13 cellular contexts compared by ENCODE assay signal in genomic region chr13:112842343-112842856, GRCh38.
DNase-seq lines count a peak whose midpoint lies in the region; ATAC-seq and TF ChIP-seq lines count a peak whose summit lies in the region.
"Had no signal": no experiment of that assay in that cellular context is flagged by ENCODE, and none has a peak within 500 bp of the region (broad histone marks: within the 10 kb centered on the region; RNA-seq: fewer than 3 reads in every experiment).

No MANE protein-coding gene starts in this region.

- H3K4me1 ChIP-seq in heart left ventricle (peaks cover 0 to 19% (median 5%) of the 10 kb centered on the region in 12 donors), osteoblast (ENCODE audit: insufficient read depth, low read length) (no peaks in the 10 kb centered on the region), aorta (ENCODE audit: control insufficient read depth in 1 of 2, insufficient read depth in 2 of 2, low read length in 2 of 2) (no peaks in the 10 kb centered on the region)
- H3K4me1 ChIP-seq: adrenal gland, right lobe of liver had no signal

- H3K27ac ChIP-seq in heart left ventricle: peak overlapping the region in 8 of 12 donors; percentile 9 to 68 (median 50)
- H3K27ac ChIP-seq in osteoblast (ENCODE audit: low read depth, low read length): no peak overlapping the region
- no peak overlapping the region for H3K27ac ChIP-seq in aorta (ENCODE audit: low read depth in 1 of 2, low read length in 2 of 2)
- H3K27ac ChIP-seq: adrenal gland, epithelial cell of prostate, right lobe of liver had no signal

- peaks cover 0 to 81% (median 55%) of the 10 kb centered on the region in 9 donors for H3K36me3 ChIP-seq in heart left ventricle
- H3K36me3 ChIP-seq in osteoblast (ENCODE audit: insufficient read depth, low read length): no peaks in the 10 kb centered on the region
- no peaks in the 10 kb centered on the region for H3K36me3 ChIP-seq in aorta (ENCODE audit: control insufficient read depth in 1 of 2, insufficient read depth in 2 of 2, low read length in 1 of 2)

- intact Hi-C loops in Right ventricle myocardium inferior (cut with DNase I) (no loop called here), cardiac septum (cut with DNase I) (no loop called here), heart left ventricle (cut with DNase I) (no loop called here), aorta (cut with DNase I) (no loop called here)

- no peak overlapping the region for H2AFZ ChIP-seq in osteoblast (ENCODE audit: low read length)

- no peak for TF ChIP-seq POLR2A in heart left ventricle (IDR thresholded peaks at IDR 0.05)

- WGBS in heart left ventricle, 4 donors: 39 to 60% (median 49%) methylated on average over 14 of the region's 14 CpGs
- WGBS in aorta, 2 donors: 10 to 11% methylated on average over 14 of the region's 14 CpGs

- H4K20me1 ChIP-seq in osteoblast (ENCODE audit: insufficient read depth, low read length): no peaks in the 10 kb centered on the region

- peaks cover 0 to 5% (median 0%) of the 10 kb centered on the region in 12 donors for H3K9me3 ChIP-seq in heart left ventricle
- H3K9me3 ChIP-seq in osteoblast (ENCODE audit: low read depth, low read length): no peaks in the 10 kb centered on the region
- peaks cover 2% of the 10 kb centered on the region for H3K9me3 ChIP-seq in aorta (ENCODE audit: control insufficient read depth, low read length)
- H3K9me3 ChIP-seq: adrenal gland, right lobe of liver had no signal

- no peaks in the 10 kb centered on the region for H3K79me2 ChIP-seq in osteoblast (ENCODE audit: insufficient read depth, low read length)

- H3K27me3 ChIP-seq in heart left ventricle: no peaks in the 10 kb centered on the region
- no peaks in the 10 kb centered on the region for H3K27me3 ChIP-seq in osteoblast (ENCODE audit: insufficient read depth, low read length)
- H3K27me3 ChIP-seq in aorta (ENCODE audit: control insufficient read depth in 1 of 2, insufficient read depth in 2 of 2, low read length in 1 of 2): no peaks in the 10 kb centered on the region
- H3K27me3 ChIP-seq: adrenal gland, right lobe of liver had no signal

- no peak overlapping the region for H3K4me2 ChIP-seq in osteoblast (ENCODE audit: insufficient read depth, low read length)

- ATAC-seq in Right ventricle myocardium inferior (peak; percentile 86), heart left ventricle (peak; percentile 48 to 84 (median 78)), aorta (ENCODE audit: low FRiP score) (peak; percentile 65), HG02970 (IDR thresholded peaks at IDR 0.05; ENCODE audit: low FRiP score, unreplicated experiment) (no peak)

- peak overlapping the region in 4 of 12 donors; percentile 5 to 24 (median 20) for H3K4me3 ChIP-seq in heart left ventricle
- H3K4me3 ChIP-seq in osteoblast (ENCODE audit: insufficient read depth, low read length): no peak overlapping the region
- no peak overlapping the region for H3K4me3 ChIP-seq in aorta (ENCODE audit: low read length in 2 of 2)
- H3K4me3 ChIP-seq: adrenal gland, right lobe of liver had no signal

- DNase-seq in Right ventricle myocardium inferior (ENCODE audit: missing footprints): peak; percentile 78
- no peak for DNase-seq in cardiac septum (ENCODE audit: low spot score)
- DNase-seq in heart left ventricle: peak in 4 of 5 donors; percentile 56 to 64 (median 59)
- DNase-seq in osteoblast (ENCODE audit: insufficient read length, low spot score, missing footprints): peak; percentile 72
- DNase-seq in aorta: peak in 1 of 2 donors; percentile 74
- no peak for DNase-seq in NCI-H526 treated with DMSO at 0.1 percent for 48 hours (lab: John Stamatoyannopoulos, UW)
- DNase-seq in NCI-H345 treated with DMSO at 0.1 percent for 48 hours (lab: John Stamatoyannopoulos, UW; ENCODE audit: unreplicated experiment): no peak
- DNase-seq: DMS53, NCI-H1694, right lobe of liver had no signal

- peak in 2 of 12 donors; percentile 6 to 7 for TF ChIP-seq CTCF in heart left ventricle (IDR thresholded peaks at IDR 0.05)
- TF ChIP-seq CTCF in osteoblast (IDR thresholded peaks at IDR 0.05; ENCODE audit: extremely low read depth, low read depth, low read length): no peak

Comparison
In these comparisons a context has a peak if more than half of its experiments do, and no peak if none do; other contexts are left out.
1. DNase-seq: peak in Right ventricle myocardium inferior (single experiment), heart left ventricle (4 of 5) and osteoblast (single experiment); none in cardiac septum (single experiment), NCI-H526 treated with DMSO at 0.1 percent for 48 hours (single experiment) and NCI-H345 treated with DMSO at 0.1 percent for 48 hours (single experiment).
2. H3K27ac ChIP-seq: peak in heart left ventricle (8 of 12); none in osteoblast (single experiment) and aorta (0 of 2).